Comparison of ENCODE assay signal across 9 cellular contexts in genomic region chr19:50332264-50333038, GRCh38. TPM values are rescaled to one million over a fixed set of nuclear protein-coding genes. Genes with fewer than 3 reads are reported as not detected.
DNase-seq lines count a peak whose midpoint lies in the region; ATAC-seq and TF ChIP-seq lines count a peak whose summit lies in the region.
"Had no signal": no experiment of that assay in that cellular context is flagged by ENCODE, and none has a peak within 500 bp of the region (broad histone marks: within the 10 kb centered on the region; RNA-seq: fewer than 3 reads in every experiment).

No MANE protein-coding gene starts in this region.

- H3K4me3 ChIP-seq in PC-3 (ENCODE audit: low read length) (no peak overlapping the region), iPS-15b (ENCODE audit: low read depth, low read length) (peak overlapping the region; percentile 95)
- H3K4me3 ChIP-seq: SJSA1 had no signal

- no peak for DNase-seq in T-helper 1 cell
- DNase-seq in PC-3 = peak; percentile 20
- DNase-seq in omental fat pad (ENCODE audit: low spot score) = no peak
- no peak for DNase-seq in stimulated activated CD8-positive, alpha-beta memory T cell treated with anti-CD3 and anti-CD28 coated beads, Interleukin-4, amount 100 ng/mL, for 48 hours

- H3K9ac ChIP-seq in PC-3 (ENCODE audit: low read length) (no peak overlapping the region), iPS-15b (ENCODE audit: low read depth, low read length) (peak overlapping the region; percentile 82)

- 0 out of 2 replicates have a peak, but pooled peaks cover 4% of the 10 kb centered on the region for H4K20me1 ChIP-seq in PC-3 (ENCODE audit: low read length)

- ATAC-seq in PC-3 (no peak), omental fat pad (ENCODE audit: low FRiP score) (no peak), GM18511 (IDR thresholded peaks at IDR 0.05; ENCODE audit: unreplicated experiment) (no peak)
- ATAC-seq in stimulated activated memory B cell treated with anti-CD40 and anti-IgM and Interleukin-4, amounts not matched to agents 10 μg/mL and 1 μg/mL and 100 μg/mL, for 72 hours = no peak

- H3K4me3 Mint-ChIP-seq in T-helper 1 cell treated with Interleukin-12 subunit alpha and Interleukin-12 subunit beta and Interleukin-4 antibody, amounts not matched to agents 30 μg/mL and 1 μg/mL, for 36 hours = peak overlapping the region; percentile 87
- peak overlapping the region; percentile 72 for H3K4me3 Mint-ChIP-seq in stimulated activated memory B cell treated with anti-CD40 and anti-IgM and Interleukin-4, amounts not matched to agents 10 μg/mL and 1 μg/mL and 100 μg/mL, for 72 hours

- no peaks in the 10 kb centered on the region for H3K9me3 Mint-ChIP-seq in T-helper 1 cell treated with Interleukin-12 subunit alpha and Interleukin-12 subunit beta and Interleukin-4 antibody, amounts not matched to agents 30 μg/mL and 1 μg/mL, for 36 hours
- no peaks in the 10 kb centered on the region for H3K9me3 Mint-ChIP-seq in stimulated activated memory B cell treated with anti-CD40 and anti-IgM and Interleukin-4, amounts not matched to agents 10 μg/mL and 1 μg/mL and 100 μg/mL, for 72 hours

- peaks cover 56% of the 10 kb centered on the region for H3K4me1 Mint-ChIP-seq in T-helper 1 cell treated with Interleukin-12 subunit alpha and Interleukin-12 subunit beta and Interleukin-4 antibody, amounts not matched to agents 30 μg/mL and 1 μg/mL, for 36 hours (ENCODE audit: low read depth)
- peaks cover 83% of the 10 kb centered on the region for H3K4me1 Mint-ChIP-seq in stimulated activated memory B cell treated with anti-CD40 and anti-IgM and Interleukin-4, amounts not matched to agents 10 μg/mL and 1 μg/mL and 100 μg/mL, for 72 hours

- no peaks in the 10 kb centered on the region for H3K27me3 ChIP-seq in PC-3 (ENCODE audit: low read length)
- H3K27me3 ChIP-seq in iPS-15b (ENCODE audit: control insufficient read depth, insufficient read depth, low read length) = peaks cover 4% of the 10 kb centered on the region

- CTCF ChIA-PET in PC-3 (lab: Charles Lee) = interaction anchor here (0.5 kb wide), 1 partner anchor 17 kb away, joined by 3 read pairs; no protein-coding TSS in a partner anchor

- no peaks in the 10 kb centered on the region for H3K9me2 ChIP-seq in PC-3 (replicated peaks; ENCODE audit: low read length)

- H3F3A ChIP-seq in PC-3 (ENCODE audit: low read length, unreplicated experiment) = no peaks in the 10 kb centered on the region

- no peak overlapping the region for H3K27ac ChIP-seq in PC-3 (ENCODE audit: low read length)
- H3K27ac ChIP-seq: SJSA1 had no signal

- peak overlapping the region; percentile 89 for H3K27ac Mint-ChIP-seq in T-helper 1 cell treated with Interleukin-12 subunit alpha and Interleukin-12 subunit beta and Interleukin-4 antibody, amounts not matched to agents 30 μg/mL and 1 μg/mL, for 36 hours
- H3K27ac Mint-ChIP-seq in stimulated activated memory B cell treated with anti-CD40 and anti-IgM and Interleukin-4, amounts not matched to agents 10 μg/mL and 1 μg/mL and 100 μg/mL, for 72 hours = peak overlapping the region; percentile 88

- no TSS peak for BruUV-seq in PC-3 (replicated peaks; lab: Mats Ljungman, UMichigan)

- H3K4me1 ChIP-seq in PC-3 (ENCODE audit: insufficient read depth, low read length) = peaks cover 12% of the 10 kb centered on the region; the same call in 1 of the 2 replicates
- peaks cover 5% of the 10 kb centered on the region for H3K4me1 ChIP-seq in iPS-15b (ENCODE audit: control insufficient read depth, insufficient read depth, low read length)

- POLR2A ChIA-PET in PC-3 (lab: Charles Lee; ENCODE audit: unreplicated experiment) = no interaction called here

- peak overlapping the region; percentile 81; the same call in 1 of the 2 replicates for H3K4me2 ChIP-seq in PC-3 (ENCODE audit: low read length)

- H3K9me3 ChIP-seq in PC-3 (ENCODE audit: low read length) (no peaks in the 10 kb centered on the region), iPS-15b (ENCODE audit: control insufficient read depth, insufficient read depth, low read length) (no peaks in the 10 kb centered on the region)

- H2AFZ ChIP-seq in PC-3 (ENCODE audit: low read length) = no peak overlapping the region

- H3K79me2 ChIP-seq in PC-3 (ENCODE audit: low read length) = no peaks in the 10 kb centered on the region

- TF ChIP-seq CTCF in PC-3 (conservative IDR thresholded peaks at IDR 0.05; ENCODE audit: low read depth, low read length) (no peak), omental fat pad (IDR thresholded peaks at IDR 0.05) (no peak)

- intact Hi-C loops in PC-3 (cut with micrococcal nuclease) = no loop called here

- H3K36me3 Mint-ChIP-seq in T-helper 1 cell treated with Interleukin-12 subunit alpha and Interleukin-12 subunit beta and Interleukin-4 antibody, amounts not matched to agents 30 μg/mL and 1 μg/mL, for 36 hours (ENCODE audit: low read depth) = peaks cover 14% of the 10 kb centered on the region
- H3K36me3 Mint-ChIP-seq in stimulated activated memory B cell treated with anti-CD40 and anti-IgM and Interleukin-4, amounts not matched to agents 10 μg/mL and 1 μg/mL and 100 μg/mL, for 72 hours = peaks cover 42% of the 10 kb centered on the region

- H3K36me3 ChIP-seq in PC-3 (ENCODE audit: low read depth, low read length) (no peaks in the 10 kb centered on the region), iPS-15b (ENCODE audit: control insufficient read depth, insufficient read depth, low read length) (no peaks in the 10 kb centered on the region)
- H3K36me3 ChIP-seq: SJSA1 had no signal

- peaks cover 13% of the 10 kb centered on the region for H3K27me3 Mint-ChIP-seq in T-helper 1 cell treated with Interleukin-12 subunit alpha and Interleukin-12 subunit beta and Interleukin-4 antibody, amounts not matched to agents 30 μg/mL and 1 μg/mL, for 36 hours (ENCODE audit: low read depth)
- peaks cover 5% of the 10 kb centered on the region for H3K27me3 Mint-ChIP-seq in stimulated activated memory B cell treated with anti-CD40 and anti-IgM and Interleukin-4, amounts not matched to agents 10 μg/mL and 1 μg/mL and 100 μg/mL, for 72 hours

RNA-seq across cellular contexts. Expression of gene KCNC3, which starts 3.3 kb away (rescaled TPM):
- 3.1 and 3.6 TPM in 2 replicates for total RNA-seq in PC-3 (2014; rRNA removed)
- total RNA-seq in omental fat pad = under 1 TPM; 0.28 to 0.72 (median 0.31) TPM
- total RNA-seq: SJSA1 had no signal

RNA-seq across cellular contexts. Expression of gene NAPSA, which starts 33.0 kb away (rescaled TPM):
- total RNA-seq in PC-3 (2014; rRNA removed) (1.2 and 3.0 TPM in 2 replicates), omental fat pad (1 to 10 TPM in 2 of 4 donors, not detected in 2; 1.3 TPM)
- total RNA-seq: SJSA1 had no signal

RNA-seq across cellular contexts. Expression of gene NR1H2, which starts 43.8 kb away (rescaled TPM):
- total RNA-seq in PC-3 (2014; rRNA removed) = 130 and 152 TPM in 2 replicates
- 10 to 100 TPM; 73.5 to 93.5 (median 82.0) TPM for total RNA-seq in omental fat pad

RNA-seq across cellular contexts. Expression of gene POLD1, which starts 51.7 kb away (rescaled TPM):
- total RNA-seq in PC-3 (2014; rRNA removed) = 165 and 210 TPM in 2 replicates
- total RNA-seq in omental fat pad = 10 to 100 TPM; 10.0 to 17.2 (median 11.7) TPM
